In the genomic region with DNA sequence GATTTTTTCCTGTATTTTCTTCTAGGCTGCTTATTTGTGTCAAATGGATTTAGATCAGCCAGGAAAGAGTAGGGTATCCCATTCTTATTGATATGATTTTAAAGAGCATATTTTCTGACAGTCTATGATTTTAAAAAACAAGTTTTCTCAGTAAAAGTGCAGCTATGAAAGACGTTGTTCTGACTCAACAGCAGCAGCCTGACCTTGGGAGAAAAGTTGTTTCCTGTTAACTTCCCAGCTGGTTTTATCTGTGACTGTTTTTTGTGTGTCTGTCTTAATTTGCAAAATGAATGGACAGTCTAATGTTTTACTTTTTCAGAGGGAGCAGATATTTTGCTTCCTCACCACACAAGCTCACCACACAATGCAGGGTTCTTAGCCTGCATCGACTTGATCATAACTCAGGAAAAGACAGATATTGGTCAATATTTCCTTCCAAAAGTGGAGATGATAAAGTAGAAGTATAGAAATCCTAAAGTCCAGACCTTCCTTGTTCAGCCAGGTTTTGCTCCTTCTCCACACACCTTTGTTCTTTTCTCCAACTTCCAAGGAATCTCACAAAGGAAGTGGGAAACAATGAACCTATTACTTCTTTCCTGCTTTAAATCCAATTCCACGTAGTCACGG, we compare ENCODE assay signal across 8 cellular contexts.
A peak's percentile ranks its signal among the peaks of the same experiment; 100 is the strongest.
DNase-seq lines count a peak whose midpoint lies in the region; FAIRE-seq and TF ChIP-seq lines count a peak whose summit lies in the region.

No MANE protein-coding gene starts in this region.

- H3K4me1 ChIP-seq in OCI-LY3 (ENCODE audit: low read length) (peaks cover 12% of the 10 kb centered on the region), endocrine pancreas (ENCODE audit: control insufficient read depth, insufficient read depth, low read length) (peaks cover 14% of the 10 kb centered on the region)

- peak; percentile 59 for DNase-seq in EH (ENCODE audit: low read depth)
- no peak for DNase-seq in nephron progenitor cell
- DNase-seq in NCI-H1092 treated with DMSO at 0.1 percent for 48 hours (lab: John Stamatoyannopoulos, UW) = no peak
- DNase-seq in ecto neural progenitor cell (ENCODE audit: low spot score) = no peak
- no peak for DNase-seq in T-helper 9 cell
- no peak for DNase-seq in HTR-8/SVneo (ENCODE audit: insufficient read length, low spot score)

- H3K4me2 ChIP-seq in OCI-LY3 (ENCODE audit: low read length) = peak overlapping the region; percentile 93

- no peaks in the 10 kb centered on the region for H3K9me3 ChIP-seq in OCI-LY3 (ENCODE audit: insufficient read depth, low read length)
- H3K9me3 ChIP-seq in endocrine pancreas (ENCODE audit: control insufficient read depth, low read length) = no peaks in the 10 kb centered on the region

- H3K4me3 ChIP-seq in OCI-LY3 (ENCODE audit: low read length) = peak overlapping the region; percentile 82
- peak overlapping the region; percentile 83 for H3K4me3 ChIP-seq in endocrine pancreas (ENCODE audit: control insufficient read depth, insufficient read depth, low read length)

- no peaks in the 10 kb centered on the region for H3K9me3 Mint-ChIP-seq in nephron progenitor cell

- peaks cover 9% of the 10 kb centered on the region for H3K27me3 Mint-ChIP-seq in nephron progenitor cell (ENCODE audit: low read depth, poor library complexity)

- peaks cover 20% of the 10 kb centered on the region for H3K36me3 Mint-ChIP-seq in nephron progenitor cell (ENCODE audit: low read depth)

- peaks cover 34% of the 10 kb centered on the region for H3K79me2 ChIP-seq in OCI-LY3 (ENCODE audit: low read length)

- H3K4me1 Mint-ChIP-seq in nephron progenitor cell = peaks cover 27% of the 10 kb centered on the region

- H2AFZ ChIP-seq in OCI-LY3 (ENCODE audit: low read depth, low read length) = peak overlapping the region; percentile 98

- peak overlapping the region; percentile 71 for H3K9ac ChIP-seq in OCI-LY3 (ENCODE audit: low read length)
- H3K9ac ChIP-seq in endocrine pancreas (ENCODE audit: control insufficient read depth, insufficient read depth, low read length) = peak overlapping the region; percentile 77

- H4K20me1 ChIP-seq in OCI-LY3 (ENCODE audit: insufficient read depth, low read length) = no peaks in the 10 kb centered on the region

- H3K4me3 Mint-ChIP-seq in nephron progenitor cell = peak overlapping the region; percentile 91

- TF ChIP-seq CTCF in OCI-LY3 (IDR thresholded peaks at IDR 0.05; ENCODE audit: low read depth, low read length) = no peak
- no peak for TF ChIP-seq CTCF in nephron progenitor cell (IDR thresholded peaks at IDR 0.05)

- peak overlapping the region; percentile 96 for H3K27ac Mint-ChIP-seq in nephron progenitor cell

- no peak for FAIRE-seq in HTR-8/SVneo (lab: Jason Lieb, UNC)

- H3K27me3 ChIP-seq in OCI-LY3 (ENCODE audit: low read depth, low read length) (peaks cover 6% of the 10 kb centered on the region; the same call in 1 of the 2 replicates), endocrine pancreas (ENCODE audit: control insufficient read depth, insufficient read depth, low read length) (no peaks in the 10 kb centered on the region)

- no peak overlapping the region for H3K27ac ChIP-seq in OCI-LY3 (ENCODE audit: low read length)

- H3K36me3 ChIP-seq in OCI-LY3 (replicated peaks; ENCODE audit: low read depth, low read length) = peaks cover 20% of the 10 kb centered on the region
- H3K36me3 ChIP-seq in endocrine pancreas (ENCODE audit: control insufficient read depth, insufficient read depth, low read length) = no peaks in the 10 kb centered on the region
